21 cellular contexts compared by ENCODE assay signal in genomic region chr6:20882014-20882413, GRCh38.
DNase-seq lines count a peak whose midpoint lies in the region; ATAC-seq and TF ChIP-seq lines count a peak whose summit lies in the region.
"Had no signal": no experiment of that assay in that cellular context is flagged by ENCODE, and none has a peak within 500 bp of the region (broad histone marks: within the 10 kb centered on the region; RNA-seq: fewer than 3 reads in every experiment).

No MANE protein-coding gene starts in this region.

- H3K9me2 ChIP-seq in GM23338 (ENCODE audit: insufficient read depth): no peaks in the 10 kb centered on the region

- ATAC-seq in GM23338: peak; percentile 83
- no peak for ATAC-seq in aorta (ENCODE audit: low FRiP score)
- no peak for ATAC-seq in GM19035 (IDR thresholded peaks at IDR 0.05; ENCODE audit: unreplicated experiment)
- ATAC-seq: HepG2, K562 had no signal

- H3K9me3 Mint-ChIP-seq in GM23338: peaks cover 27% of the 10 kb centered on the region
- H3K9me3 Mint-ChIP-seq in progenitor cell of endocrine pancreas (ENCODE audit: low read depth): peaks cover 24% of the 10 kb centered on the region

- H3K4me1 ChIP-seq in GM23338 (ENCODE audit: insufficient read depth) (peaks cover 62% of the 10 kb centered on the region), HUES64 (ENCODE audit: insufficient read depth, low read length) (peaks cover 40% of the 10 kb centered on the region), aorta (ENCODE audit: control insufficient read depth in 1 of 2, insufficient read depth in 2 of 2, low read length in 2 of 2) (no peaks in the 10 kb centered on the region)
- H3K4me1 ChIP-seq: BE2C had no signal

- DNase-seq in GM23338 (ENCODE audit: low spot score) (peak; percentile 87), iPS DF 19.7 (ENCODE audit: low read depth, low spot score) (peak; percentile 84), progenitor cell of endocrine pancreas (ENCODE audit: low spot score, unreplicated experiment) (no peak), aorta (no peak)
- DNase-seq in effector CD8-positive, alpha-beta T cell (lab: John Stamatoyannopoulos, UW): no peak
- DNase-seq: BE2C; CD4-positive, CD25-positive, alpha-beta regulatory T cell; COR-L47; DMS79 treated with DMSO at 0.1 percent for 48 hours; GOT3; MM.1S; NCI-H1048; NCI-H1417 treated with DMSO at 0.1 percent for 48 hours; NCI-H187; NCI-H226; T-helper 1 cell had no signal

- H3K36me3 Mint-ChIP-seq in GM23338 (ENCODE audit: low read depth) (peaks cover 46% of the 10 kb centered on the region), progenitor cell of endocrine pancreas (ENCODE audit: insufficient read depth) (peaks cover 22% of the 10 kb centered on the region)

- H3K4me3 Mint-ChIP-seq in GM23338 (no peak overlapping the region; the same call in 2 of the 3 replicates), progenitor cell of endocrine pancreas (ENCODE audit: low read depth) (no peak overlapping the region)

- H3K27ac ChIP-seq in GM23338 (ENCODE audit: low read depth) (peak overlapping the region; percentile 94), HUES64 (ENCODE audit: low read depth, low read length) (peak overlapping the region; percentile 68; the same call in 1 of the 2 replicates), aorta (ENCODE audit: low read depth in 1 of 2, low read length in 2 of 2) (no peak overlapping the region)
- H3K27ac ChIP-seq: SJSA1 had no signal

- peak overlapping the region; percentile 31 for H3K4me2 ChIP-seq in GM23338

- intact Hi-C loops in aorta (cut with DNase I): no loop called here

- H3K27ac Mint-ChIP-seq in GM23338: peak overlapping the region; percentile 93
- H3K27ac Mint-ChIP-seq in progenitor cell of endocrine pancreas: peak overlapping the region; percentile 93
- H3K27ac Mint-ChIP-seq: CD4-positive, CD25-positive, alpha-beta regulatory T cell had no signal

- H3K27me3 Mint-ChIP-seq in GM23338 (ENCODE audit: insufficient read depth, low read depth, poor library complexity) (peaks cover 10% of the 10 kb centered on the region), progenitor cell of endocrine pancreas (no peaks in the 10 kb centered on the region)
- H3K27me3 Mint-ChIP-seq: CD4-positive, CD25-positive, alpha-beta regulatory T cell had no signal

- TF ChIP-seq CTCF in GM23338 (conservative IDR thresholded peaks at IDR 0.05; ENCODE audit: low read depth in 2 of 2) (no peak), progenitor cell of endocrine pancreas (IDR thresholded peaks at IDR 0.05; ENCODE audit: unreplicated experiment) (no peak)

- 78% methylated on average over 5 of the region's 5 CpGs for WGBS in HUES64
- 94 to 96% methylated on average over 5 of the region's 5 CpGs for WGBS in aorta, 2 donors

- H3K9ac ChIP-seq in HUES64 (ENCODE audit: low read depth, low read length): no peak overlapping the region; the same call in 1 of the 2 replicates

- H3K79me2 ChIP-seq in GM23338 (replicated peaks; ENCODE audit: insufficient read depth): no peaks in the 10 kb centered on the region

- H2AFZ ChIP-seq in GM23338: no peak overlapping the region

- H3K9me3 ChIP-seq in HUES64 (ENCODE audit: insufficient read depth, low read depth, low read length) (peaks cover 4% of the 10 kb centered on the region; the same call in 1 of the 2 replicates), aorta (ENCODE audit: control insufficient read depth, low read length) (no peaks in the 10 kb centered on the region)
- H3K9me3 ChIP-seq: SJSA1 had no signal

- H3K4me3 ChIP-seq in GM23338 (no peak overlapping the region), HUES64 (ENCODE audit: low read length) (no peak overlapping the region), aorta (ENCODE audit: low read length in 2 of 2) (no peak overlapping the region)
- H3K4me3 ChIP-seq: K562, SJSA1 had no signal

- H3F3A ChIP-seq in GM23338 (replicated peaks; ENCODE audit: low read depth): no peaks in the 10 kb centered on the region

- H3K4me1 Mint-ChIP-seq in GM23338 (peaks cover 52% of the 10 kb centered on the region), progenitor cell of endocrine pancreas (ENCODE audit: low read depth) (peaks cover 44% of the 10 kb centered on the region)

- no peaks in the 10 kb centered on the region for H4K20me1 ChIP-seq in GM23338 (replicated peaks; ENCODE audit: insufficient read depth)

- H3K36me3 ChIP-seq in GM23338 (ENCODE audit: insufficient read depth) (no peaks in the 10 kb centered on the region), HUES64 (ENCODE audit: insufficient read depth, low read length) (no peaks in the 10 kb centered on the region), aorta (ENCODE audit: control insufficient read depth in 1 of 2, insufficient read depth in 2 of 2, low read length in 1 of 2) (no peaks in the 10 kb centered on the region)
- H3K36me3 ChIP-seq: BE2C, SJSA1 had no signal

- H3K27me3 ChIP-seq in GM23338 (ENCODE audit: insufficient read depth) (no peaks in the 10 kb centered on the region), HUES64 (ENCODE audit: insufficient read depth, low read length) (no peaks in the 10 kb centered on the region), aorta (ENCODE audit: control insufficient read depth in 1 of 2, insufficient read depth in 2 of 2, low read length in 1 of 2) (no peaks in the 10 kb centered on the region)
- H3K27me3 ChIP-seq: BE2C, SJSA1 had no signal

TF ChIP-seq in GM23338, 12 proteins besides CTCF, POLR2A, EP300 and RAD21 (continues in another document):
- TF ChIP-seq ZNF331 (CRISPR knock-in tag; IDR thresholded peaks at IDR 0.05; ENCODE audit: low read depth) (no peak), ZNF114 (CRISPR knock-in tag; IDR thresholded peaks at IDR 0.05) (no peak), EZH2phosphoT487 (IDR thresholded peaks at IDR 0.05; ENCODE audit: unreplicated experiment) (no peak), POLR2AphosphoS5 (IDR thresholded peaks at IDR 0.05; ENCODE audit: low read depth) (no peak), EZH2 (IDR thresholded peaks at IDR 0.05; ENCODE audit: low read depth, unreplicated experiment) (no peak), REST (IDR thresholded peaks at IDR 0.05; ENCODE audit: unreplicated experiment) (no peak), JUNB (IDR thresholded peaks at IDR 0.05; ENCODE audit: unreplicated experiment) (no peak)

Comparison
In these comparisons a context has a peak if more than half of its experiments do, and no peak if none do; other contexts are left out.
1. DNase-seq: peak in GM23338 (single experiment) and iPS DF 19.7 (single experiment); none in progenitor cell of endocrine pancreas (single experiment), aorta (0 of 2) and effector CD8-positive, alpha-beta T cell (single experiment).
2. H3K27ac ChIP-seq: peak in GM23338 (single experiment) and HUES64 (single experiment); none in aorta (0 of 2).